Comparison of ENCODE assay signal across 18 cellular contexts in the genomic region with DNA sequence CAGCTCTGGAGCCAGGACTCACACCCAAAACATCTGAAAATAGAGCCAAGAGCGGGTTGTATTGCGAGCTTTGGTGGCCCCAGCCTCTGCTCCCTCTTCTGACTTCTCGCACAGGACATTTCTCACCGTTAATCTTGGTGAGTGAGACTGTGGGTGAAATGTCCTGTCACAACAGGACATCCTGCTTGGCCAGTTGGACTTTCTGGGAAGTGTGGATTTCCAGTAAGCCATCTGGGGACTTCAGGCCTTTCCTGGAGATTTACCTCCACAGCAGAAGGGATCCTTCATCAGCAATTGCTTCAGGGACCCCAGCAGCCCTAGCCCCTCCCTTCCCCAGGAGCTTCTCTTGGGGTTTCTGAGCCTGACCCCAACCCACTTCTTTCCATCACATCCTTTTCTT. TPM values are rescaled to one million over a fixed set of nuclear protein-coding genes. Genes with fewer than 3 reads are reported as not detected.
DNase-seq lines count a peak whose midpoint lies in the region; ATAC-seq, FAIRE-seq and TF ChIP-seq lines count a peak whose summit lies in the region.
"Had no signal": no experiment of that assay in that cellular context is flagged by ENCODE, and none has a peak within 500 bp of the region (broad histone marks: within the 10 kb centered on the region; RNA-seq: fewer than 3 reads in every experiment).

No MANE protein-coding gene starts in this region.

- DNase-seq in T-helper 1 cell = no peak
- no peak for DNase-seq in kidney
- no peak for DNase-seq in upper lobe of right lung
- no peak for DNase-seq in NCI-H2029 treated with DMSO at 0.1 percent for 48 hours (lab: John Stamatoyannopoulos, UW)
- no peak for DNase-seq in NCI-H510A (lab: John Stamatoyannopoulos, UW)
- DNase-seq: AML-193; C1 segment of cervical spinal cord; CD4-positive, alpha-beta memory T cell; GM23248 had no signal

- H3K4me1 ChIP-seq in kidney (ENCODE audit: control insufficient read depth in 1 of 2, insufficient read depth in 1 of 2, low read depth in 1 of 2, low read length in 2 of 2) (peaks cover 39 to 44% of the 10 kb centered on the region in 2 donors), neutrophil (ENCODE audit: control insufficient read depth in 1 of 2, insufficient read depth in 1 of 2, low read depth in 1 of 2, low read length in 1 of 2) (peaks cover 67 to 72% of the 10 kb centered on the region in 2 experiments), upper lobe of right lung (peaks cover 21% of the 10 kb centered on the region)

- no peak overlapping the region for H3K9ac ChIP-seq in kidney (ENCODE audit: low read length in 2 of 2)
- H3K9ac ChIP-seq: GM23248 had no signal

- no peak overlapping the region for H3K4me3 Mint-ChIP-seq in T-helper 1 cell treated with Interleukin-12 subunit alpha and Interleukin-12 subunit beta and Interleukin-4 antibody, amounts not matched to agents 30 μg/mL and 1 μg/mL, for 36 hours
- H3K4me3 Mint-ChIP-seq: CD4-positive, alpha-beta memory T cell had no signal

- peak overlapping the region; percentile 47 for H3K27ac Mint-ChIP-seq in T-helper 1 cell treated with Interleukin-12 subunit alpha and Interleukin-12 subunit beta and Interleukin-4 antibody, amounts not matched to agents 30 μg/mL and 1 μg/mL, for 36 hours
- H3K27ac Mint-ChIP-seq: CD4-positive, alpha-beta memory T cell had no signal

- H3K27me3 ChIP-seq in neutrophil (no peaks in the 10 kb centered on the region), upper lobe of right lung (no peaks in the 10 kb centered on the region)

- no peak for TF ChIP-seq CTCF in kidney (IDR thresholded peaks at IDR 0.05; ENCODE audit: borderline replicate concordance, extremely low read depth, insufficient read depth)
- no peak for TF ChIP-seq CTCF in neutrophil (IDR thresholded peaks at IDR 0.05)
- TF ChIP-seq CTCF in upper lobe of right lung (IDR thresholded peaks at IDR 0.05) = no peak

- ATAC-seq in upper lobe of right lung (no peak), GM21447 (IDR thresholded peaks at IDR 0.05; ENCODE audit: unreplicated experiment) (no peak)
- ATAC-seq: GM12878, HCT116 had no signal

- H3K4me3 ChIP-seq in kidney (ENCODE audit: low read length in 2 of 2) = no peak overlapping the region
- H3K4me3 ChIP-seq in neutrophil (ENCODE audit: low read depth in 1 of 2, low read length in 1 of 2) = no peak overlapping the region
- no peak overlapping the region for H3K4me3 ChIP-seq in upper lobe of right lung
- H3K4me3 ChIP-seq: GM12878, GM23248 had no signal

- peaks cover 15% of the 10 kb centered on the region for H3K27me3 Mint-ChIP-seq in T-helper 1 cell treated with Interleukin-12 subunit alpha and Interleukin-12 subunit beta and Interleukin-4 antibody, amounts not matched to agents 30 μg/mL and 1 μg/mL, for 36 hours (ENCODE audit: low read depth)

- no peaks in the 10 kb centered on the region for H3K9me3 Mint-ChIP-seq in T-helper 1 cell treated with Interleukin-12 subunit alpha and Interleukin-12 subunit beta and Interleukin-4 antibody, amounts not matched to agents 30 μg/mL and 1 μg/mL, for 36 hours
- H3K9me3 Mint-ChIP-seq: CD4-positive, alpha-beta memory T cell had no signal

- H3K36me3 ChIP-seq in kidney (ENCODE audit: control insufficient read depth in 1 of 2, insufficient read depth in 2 of 2, low read length in 2 of 2) (no peaks in the 10 kb centered on the region), neutrophil (no peaks in the 10 kb centered on the region), upper lobe of right lung (no peaks in the 10 kb centered on the region)

- H3K9me3 ChIP-seq in kidney (ENCODE audit: control insufficient read depth in 1 of 2, low read length in 2 of 2) (no peaks in the 10 kb centered on the region), neutrophil (no peaks in the 10 kb centered on the region), upper lobe of right lung (no peaks in the 10 kb centered on the region)

- peak overlapping the region; percentile 64 to 74 for H3K27ac ChIP-seq in kidney (ENCODE audit: low read depth in 2 of 2, low read length in 2 of 2)
- H3K27ac ChIP-seq in neutrophil = peak overlapping the region; percentile 95
- H3K27ac ChIP-seq in upper lobe of right lung = peak overlapping the region; percentile 78
- H3K27ac ChIP-seq: 22Rv1, GM23248 had no signal

- no peaks in the 10 kb centered on the region for H3K36me3 Mint-ChIP-seq in T-helper 1 cell treated with Interleukin-12 subunit alpha and Interleukin-12 subunit beta and Interleukin-4 antibody, amounts not matched to agents 30 μg/mL and 1 μg/mL, for 36 hours (ENCODE audit: low read depth)
- H3K36me3 Mint-ChIP-seq: CD4-positive, alpha-beta memory T cell had no signal

- FAIRE-seq in kidney (lab: Jason Lieb, UNC) = no peak
- FAIRE-seq: GM12878, GM18507, H54 had no signal

- intact Hi-C loops in kidney (cut with DNase I) = no loop called here
- intact Hi-C loops in upper lobe of right lung (cut with DNase I) = no loop called here

- H3K4me1 Mint-ChIP-seq in T-helper 1 cell treated with Interleukin-12 subunit alpha and Interleukin-12 subunit beta and Interleukin-4 antibody, amounts not matched to agents 30 μg/mL and 1 μg/mL, for 36 hours (ENCODE audit: low read depth) = peaks cover 22% of the 10 kb centered on the region

RNA-seq across cellular contexts. Expression of a gene that starts 50.5 kb away (rescaled TPM):
- total RNA-seq in kidney (7.3 TPM), upper lobe of right lung (19.8 TPM)
- 48.4 TPM for polyA plus RNA-seq in kidney (ENCODE audit: insufficient read depth, low read depth, low replicate concordance)
- total RNA-seq: G401 had no signal

RNA-seq across cellular contexts. Expression of a gene that starts 56.4 kb away (rescaled TPM):
- 147 TPM for total RNA-seq in kidney
- 18.9 TPM for polyA plus RNA-seq in kidney (ENCODE audit: insufficient read depth, low read depth, low replicate concordance)
- total RNA-seq in upper lobe of right lung = 46.2 TPM
